Comparison of ENCODE assay signal across 13 cellular contexts in genomic region chr11:112050721-112051120, GRCh38. TPM values are rescaled to one million over a fixed set of nuclear protein-coding genes. Genes with fewer than 3 reads are reported as not detected.
A peak's percentile ranks its signal among the peaks of the same experiment; 100 is the strongest.
DNase-seq lines count a peak whose midpoint lies in the region; ATAC-seq and TF ChIP-seq lines count a peak whose summit lies in the region.
"Had no signal": no experiment of that assay in that cellular context is flagged by ENCODE, and none has a peak within 500 bp of the region (broad histone marks: within the 10 kb centered on the region; RNA-seq: fewer than 3 reads in every experiment).

No MANE protein-coding gene starts in this region.

- H3K4me3 ChIP-seq in GM12865 (ENCODE audit: low read depth, low read length): no peak overlapping the region
- 0 out of 2 replicates have a peak overlapping the region, but pooled peaks have one; percentile 1 for H3K4me3 ChIP-seq in Karpas-422 (ENCODE audit: low read length)
- H3K4me3 ChIP-seq in upper lobe of right lung: no peak overlapping the region
- H3K4me3 ChIP-seq: ascending aorta, BLaER1 had no signal

- in situ Hi-C loops in G401 (cut with HindIII; ENCODE audit: low sequenced_read_pairs): no loop called here

- H3K4me2 ChIP-seq in Karpas-422 (ENCODE audit: low read depth, low read length, poor library complexity, severe bottlenecking): peak overlapping the region; percentile 28
- H3K4me2 ChIP-seq: BLaER1, SK-N-SH had no signal

- TF ChIP-seq CTCF in GM12865 (IDR thresholded peaks at IDR 0.05; ENCODE audit: insufficient read depth, low read depth, low read length, missing control alignments) (no peak), upper lobe of right lung (IDR thresholded peaks at IDR 0.05) (no peak)

- intact Hi-C loops in upper lobe of right lung (cut with DNase I): no loop called here

- H2AFZ ChIP-seq in Karpas-422 (ENCODE audit: low read length): no peak overlapping the region

- ATAC-seq in GM19438 (IDR thresholded peaks at IDR 0.05; ENCODE audit: low read depth, unreplicated experiment): peak; percentile 81
- peak; percentile 89 for ATAC-seq in HG02885 (IDR thresholded peaks at IDR 0.05; ENCODE audit: poor library complexity, unreplicated experiment)
- ATAC-seq in GM21737 (IDR thresholded peaks at IDR 0.05; ENCODE audit: unreplicated experiment): no peak
- no peak for ATAC-seq in upper lobe of right lung

- DNase-seq in GM12865 (ENCODE audit: low read depth) (peak; percentile 36), Karpas-422 (peak; percentile 63), G401 (ENCODE audit: low spot score) (no peak), upper lobe of right lung (no peak), HT-29 (ENCODE audit: low spot score) (no peak)
- DNase-seq: erythroblast, NCI-H446 treated with DMSO at 0.1 percent for 48 hours, SK-N-SH had no signal

- H4K20me1 ChIP-seq in Karpas-422 (ENCODE audit: insufficient read depth, low read depth, low read length): no peaks in the 10 kb centered on the region
- H4K20me1 ChIP-seq: BLaER1 had no signal

- H3K9me2 ChIP-seq in Karpas-422 (replicated peaks; ENCODE audit: insufficient read depth, low read length): no peaks in the 10 kb centered on the region
- H3K9me2 ChIP-seq: SK-N-SH had no signal

- H3K9me3 ChIP-seq in Karpas-422 (ENCODE audit: low read length) (no peaks in the 10 kb centered on the region), upper lobe of right lung (no peaks in the 10 kb centered on the region)
- H3K9me3 ChIP-seq: ascending aorta, SK-N-SH had no signal

- H3K4me1 ChIP-seq in Karpas-422 (ENCODE audit: low read length): peaks cover 41% of the 10 kb centered on the region
- H3K4me1 ChIP-seq in upper lobe of right lung: no peaks in the 10 kb centered on the region
- H3K4me1 ChIP-seq: BLaER1 had no signal

- H3K36me3 ChIP-seq in Karpas-422 (ENCODE audit: insufficient read depth, low read length) (peaks cover 30% of the 10 kb centered on the region), upper lobe of right lung (peaks cover 83% of the 10 kb centered on the region)

- no peak overlapping the region for H3K9ac ChIP-seq in Karpas-422 (ENCODE audit: low read length)
- H3K9ac ChIP-seq: BLaER1, SK-N-SH had no signal

- H3K27me3 ChIP-seq in Karpas-422 (ENCODE audit: low read length): no peaks in the 10 kb centered on the region
- H3K27me3 ChIP-seq in upper lobe of right lung: no peaks in the 10 kb centered on the region
- H3K27me3 ChIP-seq: ascending aorta, BLaER1 had no signal

- peak overlapping the region; percentile 92 for H3K27ac ChIP-seq in Karpas-422 (ENCODE audit: low read length)
- no peak overlapping the region for H3K27ac ChIP-seq in upper lobe of right lung
- H3K27ac ChIP-seq: ascending aorta, BLaER1 had no signal

- H3K79me2 ChIP-seq in Karpas-422 (ENCODE audit: low read length): peaks cover 14% of the 10 kb centered on the region

RNA-seq across cellular contexts. Expression of gene PIH1D2, which starts 23.1 kb away (rescaled TPM):
- total RNA-seq in Karpas-422 (2014; rRNA removed; shearing (Covaris generic); ENCODE audit: low replicate concordance): 1.3 and 1.4 TPM in 2 replicates
- total RNA-seq in G401 (2014; rRNA removed; shearing (Covaris generic)): 2.6 and 4.4 TPM in 2 replicates
- total RNA-seq in upper lobe of right lung: 1.3 TPM
- 0.52 and 0.97 TPM in 2 replicates for total RNA-seq in HT-29 (2014; rRNA removed; shearing (Covaris generic))
- total RNA-seq: ascending aorta had no signal

RNA-seq across cellular contexts. Expression of gene NKAPD1, which starts 23.4 kb away (rescaled TPM):
- 11.5 and 11.7 TPM in 2 replicates for total RNA-seq in Karpas-422 (2014; rRNA removed; shearing (Covaris generic); ENCODE audit: low replicate concordance)
- 39.3 and 43.6 TPM in 2 replicates for total RNA-seq in G401 (2014; rRNA removed; shearing (Covaris generic))
- total RNA-seq in upper lobe of right lung: 18.9 TPM
- total RNA-seq in HT-29 (2014; rRNA removed; shearing (Covaris generic)): 11.0 and 13.4 TPM in 2 replicates

RNA-seq across cellular contexts. Expression of gene DLAT, which starts 25.5 kb away (rescaled TPM):
- total RNA-seq in Karpas-422 (2014; rRNA removed; shearing (Covaris generic); ENCODE audit: low replicate concordance): 26.1 and 39.8 TPM in 2 replicates
- total RNA-seq in G401 (2014; rRNA removed; shearing (Covaris generic)): 70.0 and 71.5 TPM in 2 replicates
- total RNA-seq in upper lobe of right lung: 29.2 TPM
- total RNA-seq in HT-29 (2014; rRNA removed; shearing (Covaris generic)): 37.2 and 42.4 TPM in 2 replicates

RNA-seq across cellular contexts. Expression of gene TIMM8B, which starts 35.8 kb away (rescaled TPM):
- 53.3 and 73.4 TPM in 2 replicates for total RNA-seq in Karpas-422 (2014; rRNA removed; shearing (Covaris generic); ENCODE audit: low replicate concordance)
- total RNA-seq in G401 (2014; rRNA removed; shearing (Covaris generic)): 131 and 181 TPM in 2 replicates
- total RNA-seq in upper lobe of right lung: 33.9 TPM
- total RNA-seq in HT-29 (2014; rRNA removed; shearing (Covaris generic)): 212 and 216 TPM in 2 replicates

RNA-seq across cellular contexts. Expression of gene SDHD, which starts 36.0 kb away (rescaled TPM):
- total RNA-seq in Karpas-422 (2014; rRNA removed; shearing (Covaris generic); ENCODE audit: low replicate concordance): 57.4 and 79.6 TPM in 2 replicates
- total RNA-seq in G401 (2014; rRNA removed; shearing (Covaris generic)): 206 and 219 TPM in 2 replicates
- total RNA-seq in upper lobe of right lung: 90.1 TPM
- 144 and 195 TPM in 2 replicates for total RNA-seq in HT-29 (2014; rRNA removed; shearing (Covaris generic))

Comparison
In these comparisons a context has a peak if more than half of its experiments do, and no peak if none do; other contexts are left out.
1. DNase-seq: peak in GM12865 (single experiment) and Karpas-422 (single experiment); none in G401 (single experiment), upper lobe of right lung (single experiment) and HT-29 (single experiment).
2. ATAC-seq: peak in GM19438 (single experiment) and HG02885 (single experiment); none in GM21737 (single experiment) and upper lobe of right lung (single experiment).